ENCODE assay signal across 25 cellular contexts in genomic region chr15:71493526-71493925, GRCh38.
"Had no signal": no experiment of that assay in that cellular context is flagged by ENCODE, and none has a peak within 500 bp of the region (broad histone marks: within the 10 kb centered on the region; RNA-seq: fewer than 3 reads in every experiment).

No MANE protein-coding gene starts in this region.

- H3K27ac ChIP-seq: breast epithelium, RWPE1 had no signal

- H3K36me3 ChIP-seq: breast epithelium had no signal

- H3K9me3 ChIP-seq: breast epithelium had no signal

- H3K4me3 ChIP-seq: breast epithelium, K562 had no signal

- H3K27me3 ChIP-seq: breast epithelium had no signal

- FAIRE-seq: K562 had no signal

- H3K4me1 ChIP-seq: breast epithelium had no signal

- ATAC-seq: activated CD8-positive, alpha-beta T cell treated with anti-CD3 and anti-CD28 coated beads, Interleukin-2, amount 10 ng/mL, durations not matched to agents 7 days and 5 days; K562; Panc1; T-helper 17 cell; WTC11 had no signal

- DNase-seq: activated CD4-positive, alpha-beta T cell treated with anti-CD3 and anti-CD28 coated beads for 48 hours; activated CD4-positive, alpha-beta T cell treated with anti-CD3 and anti-CD28 coated beads, Interleukin-2, amount 50 U/mL, for 4 hours; activated CD4-positive, CD25-positive, alpha-beta regulatory T cell treated with anti-CD3 and anti-CD28 coated beads, Interleukin-2, amount 50 U/mL, for 72 hours; activated CD8-positive, alpha-beta memory T cell treated with anti-CD3 and anti-CD28 coated beads, Interleukin-2, amount 50 U/mL, for 48 hours; activated CD8-positive, alpha-beta T cell treated with anti-CD3 and anti-CD28 coated beads, Interleukin-2, amount 10 ng/mL, durations not matched to agents 7 days and 5 days; activated naive CD4-positive, alpha-beta T cell treated with anti-CD3 and anti-CD28 coated beads, Interleukin-2, amount 50 U/mL, for 16 hours; activated T-cell treated with anti-CD3 and anti-CD28 coated beads, Interleukin-2, amount 50 U/mL, for 1 hour; aorta; Kasumi-1; NCI-H1105 treated with DMSO at 0.1 percent for 48 hours; NCI-H1436 treated with DMSO at 0.1 percent for 48 hours; NCI-H187; NCI-H2081; NCI-H510A treated with DMSO at 0.1 percent for 48 hours; NCI-H69; NK-92 treated with Interleukin-12 subunit alpha and Interleukin-12 subunit beta, amount 100 ng/mL, for 24 hours; OCI-M1; SHP77 treated with DMSO at 0.1 percent for 48 hours; T-helper 17 cell; T-helper 9 cell had no signal
